In genomic region chr6:84587994-84588696, GRCh38 we compare ENCODE assay signal across 7 cellular contexts.
DNase-seq lines count a peak whose midpoint lies in the region; TF ChIP-seq lines count a peak whose summit lies in the region.
"Not testable (repeated sequence)": the region's sequence is repeated elsewhere in the genome, so short reads cannot be mapped to it uniquely, and the experiment has no call there.

No MANE protein-coding gene starts in this region.

- not testable (repeated sequence) for H3K27ac Mint-ChIP-seq in T-helper 1 cell treated with Interleukin-12 subunit alpha and Interleukin-12 subunit beta and Interleukin-4 antibody, amounts not matched to agents 30 μg/mL and 1 μg/mL, for 36 hours; activated naive CD4-positive, alpha-beta T cell treated with anti-CD3 and anti-CD28 coated beads, Interleukin-2, amount 50 U/mL, for 24 hours; endothelial cell (ENCODE audit: unreplicated experiment)
- peak overlapping the region; percentile 38 for H3K27ac Mint-ChIP-seq in activated CD4-positive, alpha-beta memory T cell treated with anti-CD3 and anti-CD28 coated beads, Interleukin-2, amount 10 ng/mL, durations not matched to agents 7 days and 5 days
- H3K27ac Mint-ChIP-seq in neural crest cell (ENCODE audit: unreplicated experiment): peak overlapping the region; percentile 75

- not testable (repeated sequence) for H3K27me3 Mint-ChIP-seq in T-helper 1 cell treated with Interleukin-12 subunit alpha and Interleukin-12 subunit beta and Interleukin-4 antibody, amounts not matched to agents 30 μg/mL and 1 μg/mL, for 36 hours (ENCODE audit: low read depth); activated CD4-positive, alpha-beta memory T cell treated with anti-CD3 and anti-CD28 coated beads, Interleukin-2, amount 10 ng/mL, durations not matched to agents 7 days and 5 days; activated naive CD4-positive, alpha-beta T cell treated with anti-CD3 and anti-CD28 coated beads, Interleukin-2, amount 50 U/mL, for 24 hours; endothelial cell (ENCODE audit: unreplicated experiment); neural crest cell (ENCODE audit: low read depth)

- not testable (repeated sequence) for H3K4me1 Mint-ChIP-seq in T-helper 1 cell treated with Interleukin-12 subunit alpha and Interleukin-12 subunit beta and Interleukin-4 antibody, amounts not matched to agents 30 μg/mL and 1 μg/mL, for 36 hours (ENCODE audit: low read depth); activated CD4-positive, alpha-beta memory T cell treated with anti-CD3 and anti-CD28 coated beads, Interleukin-2, amount 10 ng/mL, durations not matched to agents 7 days and 5 days; activated naive CD4-positive, alpha-beta T cell treated with anti-CD3 and anti-CD28 coated beads, Interleukin-2, amount 50 U/mL, for 24 hours; endothelial cell (ENCODE audit: unreplicated experiment); neural crest cell

- not testable (repeated sequence) for H3K4me3 ChIP-seq in NB4 (ENCODE audit: low read depth, low read length)

- not testable (repeated sequence) for TF ChIP-seq CTCF in NB4 (IDR thresholded peaks at IDR 0.05; ENCODE audit: low read depth, low read length); endothelial cell (IDR thresholded peaks at IDR 0.05; ENCODE audit: unreplicated experiment); neural crest cell (conservative IDR thresholded peaks at IDR 0.05)

- CTCF ChIA-PET in activated CD4-positive, alpha-beta memory T cell treated with anti-CD3 and anti-CD28 coated beads, Interleukin-2, amount 10 ng/mL, durations not matched to agents 7 days and 5 days (lab: Charles Lee): not testable (repeated sequence)

- peak overlapping the region; percentile 19 for H3K4me3 Mint-ChIP-seq in T-helper 1 cell treated with Interleukin-12 subunit alpha and Interleukin-12 subunit beta and Interleukin-4 antibody, amounts not matched to agents 30 μg/mL and 1 μg/mL, for 36 hours
- peak overlapping the region; percentile 21 for H3K4me3 Mint-ChIP-seq in activated CD4-positive, alpha-beta memory T cell treated with anti-CD3 and anti-CD28 coated beads, Interleukin-2, amount 10 ng/mL, durations not matched to agents 7 days and 5 days
- H3K4me3 Mint-ChIP-seq in activated naive CD4-positive, alpha-beta T cell treated with anti-CD3 and anti-CD28 coated beads, Interleukin-2, amount 50 U/mL, for 24 hours: peak overlapping the region; percentile 1
- peak overlapping the region; percentile 12 for H3K4me3 Mint-ChIP-seq in endothelial cell (ENCODE audit: unreplicated experiment)
- not testable (repeated sequence) for H3K4me3 Mint-ChIP-seq in neural crest cell

- H3K36me3 Mint-ChIP-seq in T-helper 1 cell treated with Interleukin-12 subunit alpha and Interleukin-12 subunit beta and Interleukin-4 antibody, amounts not matched to agents 30 μg/mL and 1 μg/mL, for 36 hours (ENCODE audit: low read depth); activated CD4-positive, alpha-beta memory T cell treated with anti-CD3 and anti-CD28 coated beads, Interleukin-2, amount 10 ng/mL, durations not matched to agents 7 days and 5 days (ENCODE audit: low read depth); activated naive CD4-positive, alpha-beta T cell treated with anti-CD3 and anti-CD28 coated beads, Interleukin-2, amount 50 U/mL, for 24 hours; endothelial cell (ENCODE audit: low read depth, unreplicated experiment); neural crest cell (ENCODE audit: low read depth): not testable (repeated sequence)

- DNase-seq in GF-D8 (lab: John Stamatoyannopoulos, UW): peak; percentile 88
- DNase-seq in NB4 (ENCODE audit: low read depth): peak; percentile 91
- not testable (repeated sequence) for DNase-seq in activated CD4-positive, alpha-beta memory T cell treated with anti-CD3 and anti-CD28 coated beads, Interleukin-2, amount 10 ng/mL, durations not matched to agents 7 days and 5 days; endothelial cell (ENCODE audit: low spot score); neural crest cell (ENCODE audit: low read depth, low spot score)

- TF ChIP-seq POLR2A in NB4 (IDR thresholded peaks at IDR 0.05; ENCODE audit: extremely low read depth, insufficient read length): not testable (repeated sequence)

- POLR2A ChIA-PET in activated CD4-positive, alpha-beta memory T cell treated with anti-CD3 and anti-CD28 coated beads, Interleukin-2, amount 10 ng/mL, durations not matched to agents 7 days and 5 days (lab: Charles Lee): not testable (repeated sequence)

- not testable (repeated sequence) for H3K9me3 Mint-ChIP-seq in T-helper 1 cell treated with Interleukin-12 subunit alpha and Interleukin-12 subunit beta and Interleukin-4 antibody, amounts not matched to agents 30 μg/mL and 1 μg/mL, for 36 hours; activated CD4-positive, alpha-beta memory T cell treated with anti-CD3 and anti-CD28 coated beads, Interleukin-2, amount 10 ng/mL, durations not matched to agents 7 days and 5 days; activated naive CD4-positive, alpha-beta T cell treated with anti-CD3 and anti-CD28 coated beads, Interleukin-2, amount 50 U/mL, for 24 hours; endothelial cell (ENCODE audit: unreplicated experiment); neural crest cell
